ENCODE assay signal across 1 cellular context in genomic region chr17:28812980-28813377, GRCh38.
TF ChIP-seq lines count a peak whose summit lies in the region.

No MANE protein-coding gene starts in this region.

TF ChIP-seq in GM23338, 12 proteins besides CTCF, POLR2A, EP300 and RAD21 (continued from another document):
- TF ChIP-seq REST (IDR thresholded peaks at IDR 0.05; ENCODE audit: unreplicated experiment), result no peak
- TF ChIP-seq STAT1 (IDR thresholded peaks at IDR 0.05; ENCODE audit: unreplicated experiment), result no peak
- no peak for TF ChIP-seq NANOG (IDR thresholded peaks at IDR 0.05; ENCODE audit: borderline replicate concordance)
